ENCODE assay signal across 11 cellular contexts in genomic region chr2:102591646-102592045, GRCh38. TPM values are rescaled to one million over a fixed set of nuclear protein-coding genes. Genes with fewer than 3 reads are reported as not detected.
"Had no signal": no experiment of that assay in that cellular context is flagged by ENCODE, and none has a peak within 500 bp of the region (broad histone marks: within the 10 kb centered on the region; RNA-seq: fewer than 3 reads in every experiment).

No MANE protein-coding gene starts in this region.

- ATAC-seq: foreskin keratinocyte; stimulated activated naive CD8-positive, alpha-beta T cell treated with anti-CD3 and anti-CD28 coated beads, Interleukin-15, Interleukin-2, amounts not matched to agents 100 U/mL and 50 U/mL, for 24 hours had no signal

- H3K4me3 Mint-ChIP-seq: activated CD4-positive, alpha-beta memory T cell treated with anti-CD3 and anti-CD28 coated beads for 36 hours; memory B cell; nephron progenitor cell had no signal

- H3K4me1 Mint-ChIP-seq: memory B cell had no signal

- H3K36me3 Mint-ChIP-seq: activated CD4-positive, alpha-beta memory T cell treated with anti-CD3 and anti-CD28 coated beads for 36 hours; memory B cell had no signal

- H3K4me1 ChIP-seq: ascending aorta, foreskin keratinocyte had no signal

- H3K36me3 ChIP-seq: ascending aorta, esophagus squamous epithelium had no signal

- H3K9me3 Mint-ChIP-seq: activated CD4-positive, alpha-beta memory T cell treated with anti-CD3 and anti-CD28 coated beads for 36 hours; memory B cell; nephron progenitor cell had no signal

- H3K4me3 ChIP-seq: ascending aorta, esophagus squamous epithelium had no signal

- H3K27ac ChIP-seq: ascending aorta, esophagus squamous epithelium, foreskin keratinocyte had no signal

- H3K27me3 ChIP-seq: ascending aorta, esophagus squamous epithelium had no signal

- H3K27ac Mint-ChIP-seq: activated CD4-positive, alpha-beta memory T cell treated with anti-CD3 and anti-CD28 coated beads for 36 hours; memory B cell; nephron progenitor cell had no signal

- H3K9me3 ChIP-seq: ascending aorta, esophagus squamous epithelium had no signal

- DNase-seq: activated CD4-positive, alpha-beta memory T cell treated with anti-CD3 and anti-CD28 coated beads for 36 hours; activated CD4-positive, alpha-beta T cell treated with anti-CD3 and anti-CD28 coated beads for 1 hour; esophagus squamous epithelium; foreskin keratinocyte; nephron progenitor cell; stimulated activated CD4-positive, alpha-beta T cell treated with anti-CD3 and anti-CD28 coated beads, Interleukin-4, amount 100 ng/mL, for 1 hour; stimulated activated CD8-positive, alpha-beta memory T cell treated with anti-CD3 and anti-CD28 coated beads, Interleukin-4, amount 100 ng/mL, for 48 hours; stimulated activated naive CD8-positive, alpha-beta T cell treated with anti-CD3 and anti-CD28 coated beads, Interleukin-15, Interleukin-2, amounts not matched to agents 100 U/mL and 50 U/mL, for 24 hours had no signal

RNA-seq across cellular contexts. Expression of gene SLC9A2, which starts 27.7 kb away (rescaled TPM):
- total RNA-seq: activated CD4-positive, alpha-beta memory T cell treated with anti-CD3 and anti-CD28 coated beads for 36 hours; ascending aorta; T-helper 2 cell treated with Interferon-gamma antibody and Interleukin-4, amounts not matched to agents 100 ng/mL and 5 ng/mL, for 36 hours had no signal
